ENCODE assay signal across 1 cellular context in genomic region chr10:59175538-59176240, GRCh38.
TF ChIP-seq lines count a peak whose summit lies in the region.

No MANE protein-coding gene starts in this region.

TF ChIP-seq in HepG2, 621 proteins besides CTCF, POLR2A, EP300 and RAD21 (continued from another document and continues in another):
- TF ChIP-seq, protein P1, sequence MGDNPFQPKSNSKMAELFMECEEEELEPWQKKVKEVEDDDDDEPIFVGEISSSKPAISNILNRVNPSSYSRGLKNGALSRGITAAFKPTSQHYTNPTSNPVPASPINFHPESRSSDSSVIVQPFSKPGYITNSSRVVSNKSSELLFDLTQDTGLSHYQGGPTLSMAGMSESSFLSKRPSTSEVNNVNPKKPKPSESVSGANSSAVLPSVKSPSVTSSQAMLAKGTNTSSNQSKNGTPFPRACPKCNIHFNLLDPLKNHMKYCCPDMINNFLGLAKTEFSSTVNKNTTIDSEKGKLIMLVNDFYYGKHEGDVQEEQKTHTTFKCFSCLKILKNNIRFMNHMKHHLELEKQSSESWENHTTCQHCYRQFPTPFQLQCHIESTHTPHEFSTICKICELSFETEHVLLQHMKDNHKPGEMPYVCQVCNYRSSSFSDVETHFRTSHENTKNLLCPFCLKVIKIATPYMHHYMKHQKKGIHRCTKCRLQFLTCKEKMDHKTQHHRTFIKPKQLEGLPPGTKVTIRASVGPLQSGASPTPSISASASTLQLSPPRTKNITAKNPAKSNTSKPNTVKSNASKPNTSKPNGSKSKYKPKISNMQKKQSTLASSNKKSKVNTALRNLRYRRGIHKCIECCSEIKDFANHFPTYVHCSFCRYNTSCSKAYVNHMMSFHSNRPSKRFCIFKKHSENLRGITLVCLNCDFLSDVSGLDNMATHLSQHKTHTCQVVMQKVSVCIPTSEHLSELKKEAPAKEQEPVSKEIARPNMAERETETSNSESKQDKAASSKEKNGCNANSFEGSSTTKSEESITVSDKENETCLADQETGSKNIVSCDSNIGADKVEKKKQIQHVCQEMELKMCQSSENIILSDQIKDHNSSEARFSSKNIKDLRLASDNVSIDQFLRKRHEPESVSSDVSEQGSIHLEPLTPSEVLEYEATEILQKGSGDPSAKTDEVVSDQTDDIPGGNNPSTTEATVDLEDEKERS (CRISPR knock-in tag; IDR thresholded peaks at IDR 0.05) = peak; percentile 90
- TF ChIP-seq MED8 (CRISPR knock-in tag; IDR thresholded peaks at IDR 0.05; ENCODE audit: insufficient replicate concordance) (peak; percentile 31), HNRNPLL (IDR thresholded peaks at IDR 0.05; ENCODE audit: low read depth, low read length, poor library complexity, severe bottlenecking) (peak; percentile 34), KAT8 (CRISPR knock-in tag; IDR thresholded peaks at IDR 0.05) (no peak; the same call in 1 of the 2 replicates), PLRG1 (conservative IDR thresholded peaks at IDR 0.05) (no peak), ZMYM4 (CRISPR knock-in tag; IDR thresholded peaks at IDR 0.05) (peak; percentile 38; the same call in 1 of the 2 replicates), ZSCAN25 (CRISPR knock-in tag; IDR thresholded peaks at IDR 0.05) (no peak), SIX1 (CRISPR knock-in tag; IDR thresholded peaks at IDR 0.05; ENCODE audit: borderline replicate concordance) (no peak), KMT2B (CRISPR knock-in tag; IDR thresholded peaks at IDR 0.05) (no peak), ZNF580 (CRISPR knock-in tag; IDR thresholded peaks at IDR 0.05; ENCODE audit: borderline replicate concordance, low read depth) (peak; percentile 71; the same call in 1 of the 2 replicates), PAF1 (CRISPR knock-in tag; IDR thresholded peaks at IDR 0.05) (0 out of 2 replicates have a peak, but pooled peaks have one; percentile 25), SRY (CRISPR knock-in tag; IDR thresholded peaks at IDR 0.05) (no peak; the same call in 1 of the 2 replicates), NRL (CRISPR knock-in tag; IDR thresholded peaks at IDR 0.05; ENCODE audit: borderline replicate concordance) (no peak; the same call in 1 of the 2 replicates), ZNF878 (CRISPR knock-in tag; IDR thresholded peaks at IDR 0.05) (peak; percentile 74; the same call in 1 of the 2 replicates), ZNF225 (CRISPR knock-in tag; IDR thresholded peaks at IDR 0.05) (no peak), BORCS8-MEF2B (CRISPR knock-in tag; IDR thresholded peaks at IDR 0.05) (no peak; the same call in 1 of the 2 replicates), PTBP1 (IDR thresholded peaks at IDR 0.05; ENCODE audit: low read depth, low read length, poor library complexity, severe bottlenecking) (no peak), ZNF564 (CRISPR knock-in tag; IDR thresholded peaks at IDR 0.05) (no peak), MATR3 (CRISPR knock-in tag; IDR thresholded peaks at IDR 0.05) (no peak), HNRNPK (IDR thresholded peaks at IDR 0.05; ENCODE audit: low read depth, low read length, poor library complexity, severe bottlenecking) (no peak), ZNF407 (CRISPR knock-in tag; IDR thresholded peaks at IDR 0.05; ENCODE audit: not compliant biosample characterization) (no peak), GABPB1 (CRISPR knock-in tag; IDR thresholded peaks at IDR 0.05) (0 out of 2 replicates have a peak, but pooled peaks have one; percentile 30), IKZF1 (IDR thresholded peaks at IDR 0.05) (no peak), GATAD2A (CRISPR knock-in tag; IDR thresholded peaks at IDR 0.05) (peak; percentile 56), YEATS2 (CRISPR knock-in tag; IDR thresholded peaks at IDR 0.05; ENCODE audit: borderline replicate concordance) (no peak), PHF5A (CRISPR knock-in tag; IDR thresholded peaks at IDR 0.05; ENCODE audit: low read depth, unreplicated experiment) (no peak), ZNF24 (IDR thresholded peaks at IDR 0.05) (peak; percentile 82), KDM1A (CRISPR knock-in tag; IDR thresholded peaks at IDR 0.05) (no peak), TEAD2 (CRISPR knock-in tag; IDR thresholded peaks at IDR 0.05) (no peak), ATF4 (CRISPR knock-in tag; IDR thresholded peaks at IDR 0.05) (no peak), SALL1 (CRISPR knock-in tag; IDR thresholded peaks at IDR 0.05) (peak; percentile 25; the same call in 1 of the 2 replicates), ZNF383 (CRISPR knock-in tag; IDR thresholded peaks at IDR 0.05; ENCODE audit: borderline replicate concordance) (no peak), ZNF292 (CRISPR knock-in tag; IDR thresholded peaks at IDR 0.05; ENCODE audit: borderline replicate concordance, low read depth) (peak; percentile 92), ETV6 (CRISPR knock-in tag; conservative IDR thresholded peaks at IDR 0.05) (no peak), NBN (conservative IDR thresholded peaks at IDR 0.05) (no peak), NFKB2 (CRISPR knock-in tag; IDR thresholded peaks at IDR 0.05; ENCODE audit: borderline replicate concordance) (no peak)
- TF ChIP-seq, protein P2, sequence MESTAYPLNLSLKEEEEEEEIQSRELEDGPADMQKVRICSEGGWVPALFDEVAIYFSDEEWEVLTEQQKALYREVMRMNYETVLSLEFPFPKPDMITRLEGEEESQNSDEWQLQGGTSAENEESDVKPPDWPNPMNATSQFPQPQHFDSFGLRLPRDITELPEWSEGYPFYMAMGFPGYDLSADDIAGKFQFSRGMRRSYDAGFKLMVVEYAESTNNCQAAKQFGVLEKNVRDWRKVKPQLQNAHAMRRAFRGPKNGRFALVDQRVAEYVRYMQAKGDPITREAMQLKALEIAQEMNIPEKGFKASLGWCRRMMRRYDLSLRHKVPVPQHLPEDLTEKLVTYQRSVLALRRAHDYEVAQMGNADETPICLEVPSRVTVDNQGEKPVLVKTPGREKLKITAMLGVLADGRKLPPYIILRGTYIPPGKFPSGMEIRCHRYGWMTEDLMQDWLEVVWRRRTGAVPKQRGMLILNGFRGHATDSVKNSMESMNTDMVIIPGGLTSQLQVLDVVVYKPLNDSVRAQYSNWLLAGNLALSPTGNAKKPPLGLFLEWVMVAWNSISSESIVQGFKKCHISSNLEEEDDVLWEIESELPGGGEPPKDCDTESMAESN (CRISPR knock-in tag; conservative IDR thresholded peaks at IDR 0.05) = no peak
- TF ChIP-seq, protein P3, sequence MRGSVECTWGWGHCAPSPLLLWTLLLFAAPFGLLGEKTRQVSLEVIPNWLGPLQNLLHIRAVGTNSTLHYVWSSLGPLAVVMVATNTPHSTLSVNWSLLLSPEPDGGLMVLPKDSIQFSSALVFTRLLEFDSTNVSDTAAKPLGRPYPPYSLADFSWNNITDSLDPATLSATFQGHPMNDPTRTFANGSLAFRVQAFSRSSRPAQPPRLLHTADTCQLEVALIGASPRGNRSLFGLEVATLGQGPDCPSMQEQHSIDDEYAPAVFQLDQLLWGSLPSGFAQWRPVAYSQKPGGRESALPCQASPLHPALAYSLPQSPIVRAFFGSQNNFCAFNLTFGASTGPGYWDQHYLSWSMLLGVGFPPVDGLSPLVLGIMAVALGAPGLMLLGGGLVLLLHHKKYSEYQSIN (CRISPR knock-in tag; IDR thresholded peaks at IDR 0.05; ENCODE audit: borderline replicate concordance) = no peak
- TF ChIP-seq, protein P4, sequence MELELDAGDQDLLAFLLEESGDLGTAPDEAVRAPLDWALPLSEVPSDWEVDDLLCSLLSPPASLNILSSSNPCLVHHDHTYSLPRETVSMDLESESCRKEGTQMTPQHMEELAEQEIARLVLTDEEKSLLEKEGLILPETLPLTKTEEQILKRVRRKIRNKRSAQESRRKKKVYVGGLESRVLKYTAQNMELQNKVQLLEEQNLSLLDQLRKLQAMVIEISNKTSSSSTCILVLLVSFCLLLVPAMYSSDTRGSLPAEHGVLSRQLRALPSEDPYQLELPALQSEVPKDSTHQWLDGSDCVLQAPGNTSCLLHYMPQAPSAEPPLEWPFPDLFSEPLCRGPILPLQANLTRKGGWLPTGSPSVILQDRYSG (CRISPR knock-in tag; IDR thresholded peaks at IDR 0.05) = 0 out of 2 replicates have a peak, but pooled peaks have one; percentile 40
- TF ChIP-seq, protein P5, sequence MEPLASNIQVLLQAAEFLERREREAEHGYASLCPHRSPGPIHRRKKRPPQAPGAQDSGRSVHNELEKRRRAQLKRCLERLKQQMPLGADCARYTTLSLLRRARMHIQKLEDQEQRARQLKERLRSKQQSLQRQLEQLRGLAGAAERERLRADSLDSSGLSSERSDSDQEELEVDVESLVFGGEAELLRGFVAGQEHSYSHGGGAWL (CRISPR knock-in tag; IDR thresholded peaks at IDR 0.05) = peak; percentile 33; the same call in 1 of the 2 replicates
- TF ChIP-seq, protein P6, sequence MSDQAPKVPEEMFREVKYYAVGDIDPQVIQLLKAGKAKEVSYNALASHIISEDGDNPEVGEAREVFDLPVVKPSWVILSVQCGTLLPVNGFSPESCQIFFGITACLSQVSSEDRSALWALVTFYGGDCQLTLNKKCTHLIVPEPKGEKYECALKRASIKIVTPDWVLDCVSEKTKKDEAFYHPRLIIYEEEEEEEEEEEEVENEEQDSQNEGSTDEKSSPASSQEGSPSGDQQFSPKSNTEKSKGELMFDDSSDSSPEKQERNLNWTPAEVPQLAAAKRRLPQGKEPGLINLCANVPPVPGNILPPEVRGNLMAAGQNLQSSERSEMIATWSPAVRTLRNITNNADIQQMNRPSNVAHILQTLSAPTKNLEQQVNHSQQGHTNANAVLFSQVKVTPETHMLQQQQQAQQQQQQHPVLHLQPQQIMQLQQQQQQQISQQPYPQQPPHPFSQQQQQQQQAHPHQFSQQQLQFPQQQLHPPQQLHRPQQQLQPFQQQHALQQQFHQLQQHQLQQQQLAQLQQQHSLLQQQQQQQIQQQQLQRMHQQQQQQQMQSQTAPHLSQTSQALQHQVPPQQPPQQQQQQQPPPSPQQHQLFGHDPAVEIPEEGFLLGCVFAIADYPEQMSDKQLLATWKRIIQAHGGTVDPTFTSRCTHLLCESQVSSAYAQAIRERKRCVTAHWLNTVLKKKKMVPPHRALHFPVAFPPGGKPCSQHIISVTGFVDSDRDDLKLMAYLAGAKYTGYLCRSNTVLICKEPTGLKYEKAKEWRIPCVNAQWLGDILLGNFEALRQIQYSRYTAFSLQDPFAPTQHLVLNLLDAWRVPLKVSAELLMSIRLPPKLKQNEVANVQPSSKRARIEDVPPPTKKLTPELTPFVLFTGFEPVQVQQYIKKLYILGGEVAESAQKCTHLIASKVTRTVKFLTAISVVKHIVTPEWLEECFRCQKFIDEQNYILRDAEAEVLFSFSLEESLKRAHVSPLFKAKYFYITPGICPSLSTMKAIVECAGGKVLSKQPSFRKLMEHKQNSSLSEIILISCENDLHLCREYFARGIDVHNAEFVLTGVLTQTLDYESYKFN (CRISPR knock-in tag; conservative IDR thresholded peaks at IDR 0.05) = no peak; the same call in 1 of the 2 replicates
